10 cellular contexts compared by ENCODE assay signal in genomic region chr5:151005975-151006576, GRCh38. TPM values are rescaled to one million over a fixed set of nuclear protein-coding genes. Genes with fewer than 3 reads are reported as not detected.
DNase-seq lines count a peak whose midpoint lies in the region; ATAC-seq and TF ChIP-seq lines count a peak whose summit lies in the region.
"Had no signal": no experiment of that assay in that cellular context is flagged by ENCODE, and none has a peak within 500 bp of the region (broad histone marks: within the 10 kb centered on the region; RNA-seq: fewer than 3 reads in every experiment).

No MANE protein-coding gene starts in this region.

- TF ChIP-seq CTCF in right atrium auricular region (IDR thresholded peaks at IDR 0.05), result no peak
- no peak for TF ChIP-seq CTCF in MM.1S (IDR thresholded peaks at IDR 0.05; ENCODE audit: low read length)

- no peak overlapping the region for H3K9ac ChIP-seq in MM.1S (ENCODE audit: low read length)

- peak; percentile 53 for DNase-seq in CD1c-positive myeloid dendritic cell (ENCODE audit: extremely low spot score)
- DNase-seq in T1000 (lab: John Stamatoyannopoulos, UW), result peak; percentile 62
- peak; percentile 96 for DNase-seq in right atrium auricular region (ENCODE audit: low spot score)
- DNase-seq in retina, result peak; percentile 16
- DNase-seq in DMS79 (lab: John Stamatoyannopoulos, UW), result no peak
- no peak for DNase-seq in MM.1S
- DNase-seq in GM19238 (ENCODE audit: insufficient read length, low spot score), result no peak
- DNase-seq: COR-L47, NCI-H187 had no signal

- no peaks in the 10 kb centered on the region for H3K79me2 ChIP-seq in MM.1S (ENCODE audit: low read length)

- no peaks in the 10 kb centered on the region for H4K20me1 ChIP-seq in MM.1S (ENCODE audit: insufficient read depth, low read length)

- no peaks in the 10 kb centered on the region for H3K9me2 ChIP-seq in MM.1S (replicated peaks; ENCODE audit: insufficient read depth, low read length)

- H3K27me3 ChIP-seq in right atrium auricular region (no peaks in the 10 kb centered on the region), MM.1S (replicated peaks; ENCODE audit: insufficient read depth, low read length) (no peaks in the 10 kb centered on the region)

- H3K4me2 ChIP-seq in MM.1S (ENCODE audit: low read depth, low read length), result no peak overlapping the region

- H2AFZ ChIP-seq in MM.1S (ENCODE audit: low read length), result no peak overlapping the region

- H3K27ac ChIP-seq in right atrium auricular region (peak overlapping the region; percentile 85 to 88), MM.1S (ENCODE audit: low read length) (no peak overlapping the region)

- peaks cover 0 to 58% of the 10 kb centered on the region in 2 donors for H3K4me1 ChIP-seq in right atrium auricular region
- no peaks in the 10 kb centered on the region for H3K4me1 ChIP-seq in MM.1S (ENCODE audit: low read length)

- no peaks in the 10 kb centered on the region for H3F3A ChIP-seq in MM.1S (ENCODE audit: insufficient read depth, low read length)

- no peak overlapping the region for H3K4me3 ChIP-seq in right atrium auricular region
- no peak overlapping the region for H3K4me3 ChIP-seq in MM.1S (ENCODE audit: low read length)

- ATAC-seq in GM21723 (IDR thresholded peaks at IDR 0.05; ENCODE audit: unreplicated experiment), result no peak

- no peaks in the 10 kb centered on the region for H3K9me3 ChIP-seq in right atrium auricular region
- no peaks in the 10 kb centered on the region for H3K9me3 ChIP-seq in MM.1S (replicated peaks; ENCODE audit: insufficient read depth, low read length)

- H3K36me3 ChIP-seq in right atrium auricular region (no peaks in the 10 kb centered on the region), MM.1S (replicated peaks; ENCODE audit: insufficient read depth, low read length) (no peaks in the 10 kb centered on the region)

RNA-seq across cellular contexts. Expression of gene GPX3, which starts 14.3 kb away (rescaled TPM):
- total RNA-seq in right atrium auricular region, result 1,000 to 10,000 TPM; 2,222 to 2,480 TPM

Comparison
In these comparisons a context has a peak if more than half of its experiments do, and no peak if none do; other contexts are left out.
1. DNase-seq: peak in CD1c-positive myeloid dendritic cell (single experiment), T1000 (single experiment), right atrium auricular region (single experiment) and retina (single experiment); none in DMS79 (single experiment), MM.1S (single experiment) and GM19238 (single experiment).